In the genomic region with DNA sequence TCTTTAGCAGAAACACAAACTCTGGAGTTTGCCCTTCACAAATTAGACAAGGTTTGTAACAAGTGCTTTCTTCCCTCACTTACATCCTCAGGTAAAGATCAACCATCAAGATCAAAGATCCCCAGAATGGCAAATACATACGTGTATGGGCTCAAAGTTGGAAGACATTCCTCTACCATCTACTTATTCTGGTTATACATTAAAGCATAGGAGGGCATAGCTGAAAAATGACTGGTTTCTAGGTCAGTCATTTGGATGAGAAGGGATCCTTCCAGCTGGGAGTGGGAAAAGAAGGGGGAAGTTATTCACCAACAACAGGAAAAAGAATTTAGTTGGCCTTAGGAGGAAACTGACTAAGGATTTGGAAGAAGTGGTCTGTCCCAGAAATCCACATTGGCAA, we compare ENCODE assay signal across 11 cellular contexts. TPM values are rescaled to one million over a fixed set of nuclear protein-coding genes. Genes with fewer than 3 reads are reported as not detected.
DNase-seq lines count a peak whose midpoint lies in the region; ATAC-seq and TF ChIP-seq lines count a peak whose summit lies in the region.
"Had no signal": no experiment of that assay in that cellular context is flagged by ENCODE, and none has a peak within 500 bp of the region (broad histone marks: within the 10 kb centered on the region; RNA-seq: fewer than 3 reads in every experiment).

No MANE protein-coding gene starts in this region.

- peaks cover 45% of the 10 kb centered on the region for H3K36me3 ChIP-seq in MG63
- H3K36me3 ChIP-seq in lower lobe of right lung, result no peaks in the 10 kb centered on the region
- H3K36me3 ChIP-seq in stomach smooth muscle (ENCODE audit: control insufficient read depth in 2 of 2, insufficient read depth in 2 of 2, low read length in 2 of 2), result peaks cover 0 to 2% of the 10 kb centered on the region in 2 donors

- H3K4me3 ChIP-seq in MG63 (peak overlapping the region; percentile 70), lower lobe of right lung (peak overlapping the region; percentile 69), stomach smooth muscle (ENCODE audit: low read length in 2 of 2) (peak overlapping the region; percentile 79 to 82)

- intact Hi-C loops in lower lobe of right lung (cut with DNase I), result no loop called here
- intact Hi-C loops in activated CD8-positive, alpha-beta T cell treated with anti-CD3 and anti-CD28 coated beads for 36 hours (cut with micrococcal nuclease), result no loop called here

- no peak for TF ChIP-seq CTCF in lower lobe of right lung (IDR thresholded peaks at IDR 0.05)
- TF ChIP-seq CTCF in activated CD8-positive, alpha-beta T cell treated with anti-CD3 and anti-CD28 coated beads for 36 hours (IDR thresholded peaks at IDR 0.05), result no peak

- no peak overlapping the region for H3K27ac Mint-ChIP-seq in activated CD8-positive, alpha-beta T cell treated with anti-CD3 and anti-CD28 coated beads for 36 hours

- H3K27me3 ChIP-seq in MG63, result no peaks in the 10 kb centered on the region
- H3K27me3 ChIP-seq in lower lobe of right lung (ENCODE audit: low read depth), result no peaks in the 10 kb centered on the region
- no peaks in the 10 kb centered on the region for H3K27me3 ChIP-seq in stomach smooth muscle (ENCODE audit: control insufficient read depth in 1 of 2, insufficient read depth in 2 of 2, low read length in 2 of 2)

- no peaks in the 10 kb centered on the region for H3K9me3 Mint-ChIP-seq in activated CD8-positive, alpha-beta T cell treated with anti-CD3 and anti-CD28 coated beads for 36 hours
- H3K9me3 Mint-ChIP-seq: central memory CD8-positive, alpha-beta T cell had no signal

- CTCF ChIA-PET in activated CD8-positive, alpha-beta T cell treated with anti-CD3 and anti-CD28 coated beads for 36 hours (lab: Charles Lee), result interaction anchor here (2.1 kb wide), 1 partner anchor 25 kb away, joined by 5 read pairs; no protein-coding TSS in a partner anchor

- ATAC-seq in lower lobe of right lung, result no peak
- ATAC-seq in activated CD8-positive, alpha-beta T cell treated with anti-CD3 and anti-CD28 coated beads for 36 hours, result no peak
- ATAC-seq in HG03039 (IDR thresholded peaks at IDR 0.05; ENCODE audit: unreplicated experiment), result no peak

- peaks cover 31% of the 10 kb centered on the region for H3K27me3 Mint-ChIP-seq in activated CD8-positive, alpha-beta T cell treated with anti-CD3 and anti-CD28 coated beads for 36 hours

- H3K27ac ChIP-seq in lower lobe of right lung (peak overlapping the region; percentile 84), stomach smooth muscle (ENCODE audit: low read length) (peak overlapping the region; percentile 77), substantia nigra (ENCODE audit: low read depth, low read length, poor library complexity, severe bottlenecking) (no peak overlapping the region)

- no peaks in the 10 kb centered on the region for H3K4me1 Mint-ChIP-seq in activated CD8-positive, alpha-beta T cell treated with anti-CD3 and anti-CD28 coated beads for 36 hours (ENCODE audit: low read depth)

- H3K36me3 Mint-ChIP-seq in activated CD8-positive, alpha-beta T cell treated with anti-CD3 and anti-CD28 coated beads for 36 hours (ENCODE audit: low read depth), result no peaks in the 10 kb centered on the region

- POLR2A ChIA-PET in activated CD8-positive, alpha-beta T cell treated with anti-CD3 and anti-CD28 coated beads for 36 hours (lab: Charles Lee), result interaction anchor here (1.0 kb wide), 1 partner anchor 21 kb away, joined by 3 read pairs; no protein-coding TSS in a partner anchor

- no peak overlapping the region for H3K4me3 Mint-ChIP-seq in activated CD8-positive, alpha-beta T cell treated with anti-CD3 and anti-CD28 coated beads for 36 hours
- H3K4me3 Mint-ChIP-seq: central memory CD8-positive, alpha-beta T cell had no signal

- DNase-seq in MG63 (no peak), dermis blood vessel endothelial cell (peak; percentile 40), lower lobe of right lung (no peak), SK-N-DZ (ENCODE audit: low spot score) (no peak), substantia nigra (lab: John Stamatoyannopoulos, UW) (no peak)
- DNase-seq in activated CD8-positive, alpha-beta T cell treated with anti-CD3 and anti-CD28 coated beads for 36 hours, result no peak
- DNase-seq: NCI-H1436 treated with DMSO at 0.1 percent for 48 hours had no signal

- H3K9me3 ChIP-seq in MG63, result no peaks in the 10 kb centered on the region
- no peaks in the 10 kb centered on the region for H3K9me3 ChIP-seq in lower lobe of right lung
- no peaks in the 10 kb centered on the region for H3K9me3 ChIP-seq in stomach smooth muscle (ENCODE audit: control insufficient read depth in 2 of 2, low read length in 2 of 2)

- H3K9ac ChIP-seq in stomach smooth muscle (ENCODE audit: low read length in 2 of 2), result peak overlapping the region in 1 of 2 donors; percentile 66

- H3K4me1 ChIP-seq in lower lobe of right lung (peaks cover 78% of the 10 kb centered on the region), stomach smooth muscle (ENCODE audit: control insufficient read depth, insufficient read depth, low read length) (peaks cover 9% of the 10 kb centered on the region)

RNA-seq across cellular contexts. Expression of a gene that starts 1.9 kb away (rescaled TPM):
- 49.6 and 53.1 TPM in 2 replicates for total RNA-seq in MG63 (2014; rRNA removed; shearing (Covaris generic); ENCODE audit: low replicate concordance)
- total RNA-seq in dermis blood vessel endothelial cell, result 118 and 129 TPM in 2 replicates
- 164 TPM for total RNA-seq in lower lobe of right lung
- polyA plus RNA-seq in SK-N-DZ (2014; cell fraction: cytosol; rRNA removed), result not detected in 2 replicates
- not detected in 2 replicates for polyA plus RNA-seq in SK-N-DZ (2014; cell fraction: nucleus; rRNA removed)
- total RNA-seq in activated CD8-positive, alpha-beta T cell treated with anti-CD3 and anti-CD28 coated beads for 36 hours, result under 1 TPM in 1 of 2 experiments, not detected in 1; 0.16 TPM
- total RNA-seq: T-helper 2 cell treated with Interferon-gamma antibody and Interleukin-4, amounts not matched to agents 100 ng/mL and 5 ng/mL, for 36 hours had no signal

RNA-seq across cellular contexts. Expression of a gene that starts 58.6 kb away (rescaled TPM):
- not detected in 2 replicates for total RNA-seq in MG63 (2014; rRNA removed; shearing (Covaris generic); ENCODE audit: low replicate concordance)
- total RNA-seq in dermis blood vessel endothelial cell, result 0.34 TPM in 1 of 2 replicates, not detected in the other
- total RNA-seq in lower lobe of right lung, result 0.27 TPM
- not detected in 2 replicates for polyA plus RNA-seq in SK-N-DZ (2014; cell fraction: cytosol; rRNA removed)
- polyA plus RNA-seq in SK-N-DZ (2014; cell fraction: nucleus; rRNA removed), result not detected in 2 replicates
- total RNA-seq in activated CD8-positive, alpha-beta T cell treated with anti-CD3 and anti-CD28 coated beads for 36 hours, result not detected
- total RNA-seq: T-helper 2 cell treated with Interferon-gamma antibody and Interleukin-4, amounts not matched to agents 100 ng/mL and 5 ng/mL, for 36 hours had no signal

Comparison
In these comparisons a context has a peak if more than half of its experiments do, and no peak if none do; other contexts are left out.
1. RNA of a gene that starts 1.9 kb away (total RNA-seq): 164 TPM in lower lobe of right lung (single experiment), 118 to 129 TPM in dermis blood vessel endothelial cell and 49.6 to 53.1 TPM in MG63; 0.16 TPM in activated CD8-positive, alpha-beta T cell treated with anti-CD3 and anti-CD28 coated beads for 36 hours; every median in the first group is over 10 times any median in the second.
2. Peak in every context shown above with its lines, with median percentiles within 50 percentile points of each other: H3K4me3 ChIP-seq.